ENCODE assay signal across 1 cellular context in genomic region chr17:40550608-40551007, GRCh38.
TF ChIP-seq lines count a peak whose summit lies in the region.

No MANE protein-coding gene starts in this region.

TF ChIP-seq in HepG2, 621 proteins besides CTCF, POLR2A, EP300 and RAD21 (continued from another document):
- TF ChIP-seq ARID3A (IDR thresholded peaks at IDR 0.05; ENCODE audit: low read depth, low read length) = no peak
